Comparison of ENCODE assay signal across 1 cellular context in genomic region chr19:55683449-55684261, GRCh38.
TF ChIP-seq lines count a peak whose summit lies in the region.

No MANE protein-coding gene starts in this region.

TF ChIP-seq in HepG2, 621 proteins besides CTCF, POLR2A, EP300 and RAD21 (continued from another document and continues in another):
- TF ChIP-seq AFF4 (CRISPR knock-in tag; IDR thresholded peaks at IDR 0.05): no peak
- no peak for TF ChIP-seq ZNF737 (CRISPR knock-in tag; IDR thresholded peaks at IDR 0.05; ENCODE audit: borderline replicate concordance)
- TF ChIP-seq ZNF329 (CRISPR knock-in tag; IDR thresholded peaks at IDR 0.05; ENCODE audit: low read depth): no peak
- no peak for TF ChIP-seq BRCA1 (CRISPR knock-in tag; IDR thresholded peaks at IDR 0.05)
- TF ChIP-seq NCOA2 (CRISPR knock-in tag; IDR thresholded peaks at IDR 0.05): peak; percentile 48; the same call in 1 of the 2 replicates
- TF ChIP-seq ELF1 (CRISPR knock-in tag; IDR thresholded peaks at IDR 0.05): peak; percentile 57; the same call in 1 of the 2 replicates
- TF ChIP-seq ZHX2 (IDR thresholded peaks at IDR 0.05; ENCODE audit: low read depth): no peak
- 0 out of 2 replicates have a peak, but pooled peaks have one; percentile 40 for TF ChIP-seq ZHX2 (CRISPR knock-in tag; IDR thresholded peaks at IDR 0.05; ENCODE audit: borderline replicate concordance)
- peak; percentile 86 for TF ChIP-seq ZBTB26 (CRISPR knock-in tag; IDR thresholded peaks at IDR 0.05; ENCODE audit: borderline replicate concordance)
- TF ChIP-seq MAZ (IDR thresholded peaks at IDR 0.05; ENCODE audit: borderline replicate concordance, low read depth, low read length): no peak
- no peak for TF ChIP-seq MAZ (CRISPR knock-in tag; IDR thresholded peaks at IDR 0.05; ENCODE audit: low read depth)
- peak; percentile 89 for TF ChIP-seq ZMYM3 (CRISPR knock-in tag; IDR thresholded peaks at IDR 0.05)
- no peak for TF ChIP-seq GTF3A (CRISPR knock-in tag; conservative IDR thresholded peaks at IDR 0.05)
- no peak for TF ChIP-seq ZFP90 (CRISPR knock-in tag; IDR thresholded peaks at IDR 0.05; ENCODE audit: borderline replicate concordance)
- no peak for TF ChIP-seq ZNF570 (CRISPR knock-in tag; IDR thresholded peaks at IDR 0.05; ENCODE audit: borderline replicate concordance)
- no peak for TF ChIP-seq ZSCAN9 (CRISPR knock-in tag; IDR thresholded peaks at IDR 0.05; ENCODE audit: borderline replicate concordance)
- TF ChIP-seq LCORL (IDR thresholded peaks at IDR 0.05): no peak
- 0 out of 2 replicates have a peak, but pooled peaks have one; percentile 37 for TF ChIP-seq LCORL (CRISPR knock-in tag; IDR thresholded peaks at IDR 0.05)
- TF ChIP-seq SKI (IDR thresholded peaks at IDR 0.05; ENCODE audit: partially characterized antibody): peak; percentile 52
- TF ChIP-seq CSRNP1 (CRISPR knock-in tag; IDR thresholded peaks at IDR 0.05): peak; percentile 64; the same call in 1 of the 2 replicates
- TF ChIP-seq CCDC6 (CRISPR knock-in tag; IDR thresholded peaks at IDR 0.05): no peak
- 0 out of 2 replicates have a peak, but pooled peaks have one; percentile 48 for TF ChIP-seq ZNF503 (CRISPR knock-in tag; IDR thresholded peaks at IDR 0.05)
- peak; percentile 77 for TF ChIP-seq KDM6A (CRISPR knock-in tag; IDR thresholded peaks at IDR 0.05; ENCODE audit: low read depth)
- peak; percentile 84 for TF ChIP-seq GATAD2A (CRISPR knock-in tag; IDR thresholded peaks at IDR 0.05)
- TF ChIP-seq SP4 (CRISPR knock-in tag; IDR thresholded peaks at IDR 0.05): 0 out of 2 replicates have a peak, but pooled peaks have one; percentile 10
- TF ChIP-seq ZNF614 (CRISPR knock-in tag; IDR thresholded peaks at IDR 0.05; ENCODE audit: borderline replicate concordance): peak; percentile 48; the same call in 1 of the 2 replicates
- no peak for TF ChIP-seq GLMP (CRISPR knock-in tag; IDR thresholded peaks at IDR 0.05; ENCODE audit: borderline replicate concordance)
- peak; percentile 58; the same call in 1 of the 2 replicates for TF ChIP-seq ZNF350 (CRISPR knock-in tag; IDR thresholded peaks at IDR 0.05; ENCODE audit: borderline replicate concordance, low read depth)
- no peak for TF ChIP-seq BCLAF1 (IDR thresholded peaks at IDR 0.05)
- no peak for TF ChIP-seq MTF2 (CRISPR knock-in tag; IDR thresholded peaks at IDR 0.05; ENCODE audit: borderline replicate concordance)
- no peak for TF ChIP-seq GRHL1 (CRISPR knock-in tag; conservative IDR thresholded peaks at IDR 0.05)
- no peak for TF ChIP-seq ZFY (CRISPR knock-in tag; IDR thresholded peaks at IDR 0.05)
- TF ChIP-seq RAD51 (IDR thresholded peaks at IDR 0.05; ENCODE audit: borderline replicate concordance): no peak
- TF ChIP-seq KAT7 (CRISPR knock-in tag; IDR thresholded peaks at IDR 0.05; ENCODE audit: borderline replicate concordance): no peak
- TF ChIP-seq ZNF616 (CRISPR knock-in tag; IDR thresholded peaks at IDR 0.05; ENCODE audit: low read depth): no peak
- TF ChIP-seq CSRNP2 (CRISPR knock-in tag; conservative IDR thresholded peaks at IDR 0.05; ENCODE audit: low read depth): no peak
- TF ChIP-seq HOXD1 (CRISPR knock-in tag; IDR thresholded peaks at IDR 0.05): no peak
